ENCODE assay signal across 9 cellular contexts in genomic region chr10:11678074-11678793, GRCh38.
DNase-seq lines count a peak whose midpoint lies in the region; ATAC-seq, FAIRE-seq and TF ChIP-seq lines count a peak whose summit lies in the region.
"Had no signal": no experiment of that assay in that cellular context is flagged by ENCODE, and none has a peak within 500 bp of the region (broad histone marks: within the 10 kb centered on the region; RNA-seq: fewer than 3 reads in every experiment).

No MANE protein-coding gene starts in this region.

- H4K20me1 ChIP-seq in DND-41 (ENCODE audit: insufficient read depth, low read length): no peaks in the 10 kb centered on the region
- H4K20me1 ChIP-seq in PC-3 (ENCODE audit: low read length): no peaks in the 10 kb centered on the region

- H3K4me1 ChIP-seq in DND-41 (ENCODE audit: insufficient read depth, low read length): no peaks in the 10 kb centered on the region
- H3K4me1 ChIP-seq in PC-3 (ENCODE audit: insufficient read depth, low read length): no peaks in the 10 kb centered on the region
- H3K4me1 ChIP-seq in colonic mucosa: no peaks in the 10 kb centered on the region
- H3K4me1 ChIP-seq: HAP-1 had no signal

- DNase-seq in DND-41 (peak; percentile 21), GM19239 (ENCODE audit: insufficient read length, low spot score) (no peak), astrocyte of the hippocampus (ENCODE audit: low read depth, low spot score) (peak; percentile 50), HPDE6-E6E7 (ENCODE audit: extremely low spot score) (no peak), HuH-7.5 (ENCODE audit: low spot score) (no peak), PC-3 (no peak), colonic mucosa (no peak)

- CTCF ChIA-PET in PC-3 (lab: Charles Lee): no interaction called here

- H3K79me2 ChIP-seq in DND-41 (ENCODE audit: insufficient read depth, low read length): no peaks in the 10 kb centered on the region
- H3K79me2 ChIP-seq in PC-3 (ENCODE audit: low read length): no peaks in the 10 kb centered on the region

- intact Hi-C loops in PC-3 (cut with micrococcal nuclease): no loop called here
- intact Hi-C loops in colonic mucosa (cut with DNase I): no loop called here

- H3K36me3 ChIP-seq in DND-41 (ENCODE audit: insufficient read depth, low read length): no peaks in the 10 kb centered on the region
- H3K36me3 ChIP-seq in PC-3 (ENCODE audit: low read depth, low read length): no peaks in the 10 kb centered on the region
- H3K36me3 ChIP-seq in colonic mucosa: no peaks in the 10 kb centered on the region
- H3K36me3 ChIP-seq: HAP-1 had no signal

- ATAC-seq in DND-41 (ENCODE audit: insufficient read depth, low read depth): peak; percentile 48; the same call in 1 of the 3 replicates
- peak; percentile 78 for ATAC-seq in HG03108 (IDR thresholded peaks at IDR 0.05; ENCODE audit: unreplicated experiment)
- ATAC-seq in PC-3: no peak

- POLR2A ChIA-PET in PC-3 (lab: Charles Lee; ENCODE audit: unreplicated experiment): no interaction called here

- FAIRE-seq in GM19239 (lab: Jason Lieb, UNC): peak; percentile 98

- TF ChIP-seq CTCF in DND-41 (IDR thresholded peaks at IDR 0.05; ENCODE audit: borderline replicate concordance, extremely low read depth, low read length, poor library complexity, severe bottlenecking): no peak
- no peak for TF ChIP-seq CTCF in PC-3 (conservative IDR thresholded peaks at IDR 0.05; ENCODE audit: low read depth, low read length)
- TF ChIP-seq CTCF in colonic mucosa (IDR thresholded peaks at IDR 0.05): no peak

- H3K9me3 ChIP-seq in DND-41 (ENCODE audit: insufficient read depth, low read length, severe bottlenecking) (no peaks in the 10 kb centered on the region), PC-3 (ENCODE audit: low read length) (no peaks in the 10 kb centered on the region), colonic mucosa (no peaks in the 10 kb centered on the region)

- H3K9ac ChIP-seq in DND-41 (ENCODE audit: low read depth, low read length): no peak overlapping the region
- no peak overlapping the region for H3K9ac ChIP-seq in PC-3 (ENCODE audit: low read length)
- no peak overlapping the region for H3K9ac ChIP-seq in colonic mucosa (ENCODE audit: low read depth in 2 of 2, low read length in 2 of 2)

- no peak overlapping the region for H3K4me3 ChIP-seq in DND-41 (ENCODE audit: low read depth in 1 of 2, low read length in 2 of 2)
- no peak overlapping the region for H3K4me3 ChIP-seq in PC-3 (ENCODE audit: low read length)
- no peak overlapping the region for H3K4me3 ChIP-seq in colonic mucosa
- H3K4me3 ChIP-seq: HAP-1 had no signal

- no peaks in the 10 kb centered on the region for H3F3A ChIP-seq in PC-3 (ENCODE audit: low read length, unreplicated experiment)

- H2AFZ ChIP-seq in DND-41 (ENCODE audit: low read depth, low read length): no peak overlapping the region
- H2AFZ ChIP-seq in PC-3 (ENCODE audit: low read length): no peak overlapping the region

- BruUV-seq in PC-3 (replicated peaks; lab: Mats Ljungman, UMichigan): no TSS peak

- H3K27me3 ChIP-seq in DND-41 (ENCODE audit: insufficient read depth, low read length, poor library complexity) (peaks cover 3% of the 10 kb centered on the region), PC-3 (ENCODE audit: low read length) (no peaks in the 10 kb centered on the region), colonic mucosa (no peaks in the 10 kb centered on the region)

- H3K4me2 ChIP-seq in DND-41 (ENCODE audit: insufficient read depth, low read length): no peak overlapping the region
- H3K4me2 ChIP-seq in PC-3 (ENCODE audit: low read length): no peak overlapping the region

- no peaks in the 10 kb centered on the region for H3K9me2 ChIP-seq in PC-3 (replicated peaks; ENCODE audit: low read length)

- H3K27ac ChIP-seq in DND-41 (ENCODE audit: low read length) (no peak overlapping the region), PC-3 (ENCODE audit: low read length) (no peak overlapping the region), colonic mucosa (no peak overlapping the region)

Comparison
In these comparisons a context has a peak if more than half of its experiments do, and no peak if none do; other contexts are left out.
1. DNase-seq: peak in DND-41 (single experiment) and astrocyte of the hippocampus (single experiment); none in GM19239 (single experiment), HPDE6-E6E7 (single experiment), HuH-7.5 (single experiment), PC-3 (single experiment) and colonic mucosa (single experiment).